In genomic region chr11:33160147-33160546, GRCh38 we compare ENCODE assay signal across 2 cellular contexts.
TF ChIP-seq lines count a peak whose summit lies in the region.

No MANE protein-coding gene starts in this region.

TF ChIP-seq in K562, 482 proteins besides CTCF, POLR2A, EP300 and RAD21:
- TF ChIP-seq NR2C1 (IDR thresholded peaks at IDR 0.05) (0 out of 2 replicates have a peak, but pooled peaks have one; percentile 7), NR2C1 (tag; IDR thresholded peaks at IDR 0.05) (no peak; the same call in 1 of the 2 replicates), DMBX1 (CRISPR knock-in tag; IDR thresholded peaks at IDR 0.05; ENCODE audit: borderline replicate concordance) (no peak), MXI1 (IDR thresholded peaks at IDR 0.05; ENCODE audit: low read depth, low read length) (peak; percentile 54; the same call in 1 of the 2 replicates), ZNF586 (CRISPR knock-in tag; conservative IDR thresholded peaks at IDR 0.05) (no peak), SIN3A (IDR thresholded peaks at IDR 0.05; ENCODE audit: borderline replicate concordance in 2 of 2, control insufficient read depth in 1 of 2, low read depth in 2 of 2, low read length in 2 of 2) (peak; percentile 37; a peak in 1 of 4 replicates), TAF1 (IDR thresholded peaks at IDR 0.05; ENCODE audit: control insufficient read depth, extremely low read depth, insufficient read depth, low read length, severe bottlenecking) (no peak), RFX1 (IDR thresholded peaks at IDR 0.05) (peak; percentile 93), CSDE1 (IDR thresholded peaks at IDR 0.05) (peak in 1 of 2 experiments; percentile 48; a peak in 1 of 4 replicates), KLF1 (tag; IDR thresholded peaks at IDR 0.05) (no peak), CHD1 (IDR thresholded peaks at IDR 0.05; ENCODE audit: low read length) (peak; percentile 2), NKRF (IDR thresholded peaks at IDR 0.05; ENCODE audit: borderline replicate concordance) (peak; percentile 35; the same call in 1 of the 2 replicates), HMG20A (CRISPR knock-in tag; conservative IDR thresholded peaks at IDR 0.05) (no peak), ETV1 (tag; conservative IDR thresholded peaks at IDR 0.05; ENCODE audit: low read depth) (no peak), YBX1 (IDR thresholded peaks at IDR 0.05) (no peak), RNF2 (IDR thresholded peaks at IDR 0.05) (no peak), KAT8 (IDR thresholded peaks at IDR 0.05; ENCODE audit: low read depth) (peak; percentile 69; the same call in 1 of the 2 replicates), YY1 (IDR thresholded peaks at IDR 0.05; ENCODE audit: borderline replicate concordance in 1 of 3, control insufficient read depth in 1 of 3, extremely low read depth in 1 of 3, insufficient read depth in 3 of 3, insufficient read length in 1 of 3, insufficient replicate concordance in 2 of 3, low read depth in 1 of 3, low read length in 2 of 3) (peak in 1 of 3 experiments; percentile 67), ZNF311 (CRISPR knock-in tag; IDR thresholded peaks at IDR 0.05) (no peak)
- TF ChIP-seq, protein P1, sequence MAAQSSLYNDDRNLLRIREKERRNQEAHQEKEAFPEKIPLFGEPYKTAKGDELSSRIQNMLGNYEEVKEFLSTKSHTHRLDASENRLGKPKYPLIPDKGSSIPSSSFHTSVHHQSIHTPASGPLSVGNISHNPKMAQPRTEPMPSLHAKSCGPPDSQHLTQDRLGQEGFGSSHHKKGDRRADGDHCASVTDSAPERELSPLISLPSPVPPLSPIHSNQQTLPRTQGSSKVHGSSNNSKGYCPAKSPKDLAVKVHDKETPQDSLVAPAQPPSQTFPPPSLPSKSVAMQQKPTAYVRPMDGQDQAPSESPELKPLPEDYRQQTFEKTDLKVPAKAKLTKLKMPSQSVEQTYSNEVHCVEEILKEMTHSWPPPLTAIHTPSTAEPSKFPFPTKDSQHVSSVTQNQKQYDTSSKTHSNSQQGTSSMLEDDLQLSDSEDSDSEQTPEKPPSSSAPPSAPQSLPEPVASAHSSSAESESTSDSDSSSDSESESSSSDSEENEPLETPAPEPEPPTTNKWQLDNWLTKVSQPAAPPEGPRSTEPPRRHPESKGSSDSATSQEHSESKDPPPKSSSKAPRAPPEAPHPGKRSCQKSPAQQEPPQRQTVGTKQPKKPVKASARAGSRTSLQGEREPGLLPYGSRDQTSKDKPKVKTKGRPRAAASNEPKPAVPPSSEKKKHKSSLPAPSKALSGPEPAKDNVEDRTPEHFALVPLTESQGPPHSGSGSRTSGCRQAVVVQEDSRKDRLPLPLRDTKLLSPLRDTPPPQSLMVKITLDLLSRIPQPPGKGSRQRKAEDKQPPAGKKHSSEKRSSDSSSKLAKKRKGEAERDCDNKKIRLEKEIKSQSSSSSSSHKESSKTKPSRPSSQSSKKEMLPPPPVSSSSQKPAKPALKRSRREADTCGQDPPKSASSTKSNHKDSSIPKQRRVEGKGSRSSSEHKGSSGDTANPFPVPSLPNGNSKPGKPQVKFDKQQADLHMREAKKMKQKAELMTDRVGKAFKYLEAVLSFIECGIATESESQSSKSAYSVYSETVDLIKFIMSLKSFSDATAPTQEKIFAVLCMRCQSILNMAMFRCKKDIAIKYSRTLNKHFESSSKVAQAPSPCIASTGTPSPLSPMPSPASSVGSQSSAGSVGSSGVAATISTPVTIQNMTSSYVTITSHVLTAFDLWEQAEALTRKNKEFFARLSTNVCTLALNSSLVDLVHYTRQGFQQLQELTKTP (IDR thresholded peaks at IDR 0.05; ENCODE audit: low read depth in 1 of 2, partially characterized antibody in 2 of 2): no peak

TF ChIP-seq in HepG2, 621 proteins besides CTCF, POLR2A, EP300 and RAD21 (continues in another document):
- TF ChIP-seq ZNF75D (CRISPR knock-in tag; IDR thresholded peaks at IDR 0.05; ENCODE audit: borderline replicate concordance) (no peak), ZNF335 (CRISPR knock-in tag; IDR thresholded peaks at IDR 0.05) (no peak), CSRNP2 (CRISPR knock-in tag; conservative IDR thresholded peaks at IDR 0.05; ENCODE audit: low read depth) (no peak), KLF11 (CRISPR knock-in tag; IDR thresholded peaks at IDR 0.05) (0 out of 2 replicates have a peak, but pooled peaks have one; percentile 28), XBP1 (CRISPR knock-in tag; IDR thresholded peaks at IDR 0.05) (no peak), MAFG (CRISPR knock-in tag; IDR thresholded peaks at IDR 0.05) (no peak), RFX1 (IDR thresholded peaks at IDR 0.05) (peak; percentile 68), ZNF274 (CRISPR knock-in tag; IDR thresholded peaks at IDR 0.05) (no peak), RFX3 (CRISPR knock-in tag; IDR thresholded peaks at IDR 0.05) (peak; percentile 82), CEBPZ (IDR thresholded peaks at IDR 0.05; ENCODE audit: low read length) (no peak), PRDM10 (CRISPR knock-in tag; IDR thresholded peaks at IDR 0.05; ENCODE audit: low read depth) (no peak), ZNF670 (CRISPR knock-in tag; IDR thresholded peaks at IDR 0.05; ENCODE audit: borderline replicate concordance) (no peak), SAP130 (CRISPR knock-in tag; IDR thresholded peaks at IDR 0.05; ENCODE audit: low read depth) (peak; percentile 36), CHCHD3 (CRISPR knock-in tag; IDR thresholded peaks at IDR 0.05) (no peak), ZC3H4 (CRISPR knock-in tag; IDR thresholded peaks at IDR 0.05; ENCODE audit: borderline replicate concordance) (no peak), CAMTA2 (CRISPR knock-in tag; IDR thresholded peaks at IDR 0.05; ENCODE audit: borderline replicate concordance) (no peak), HOXA3 (CRISPR knock-in tag; IDR thresholded peaks at IDR 0.05) (no peak), ZNF672 (CRISPR knock-in tag; IDR thresholded peaks at IDR 0.05) (no peak), ATM (IDR thresholded peaks at IDR 0.05; ENCODE audit: borderline replicate concordance) (no peak), ZNF792 (CRISPR knock-in tag; IDR thresholded peaks at IDR 0.05) (no peak), KDM6A (CRISPR knock-in tag; IDR thresholded peaks at IDR 0.05; ENCODE audit: low read depth) (no peak), GTF3A (CRISPR knock-in tag; conservative IDR thresholded peaks at IDR 0.05) (no peak), DMTF1 (CRISPR knock-in tag; IDR thresholded peaks at IDR 0.05) (no peak)
- TF ChIP-seq, protein P2, sequence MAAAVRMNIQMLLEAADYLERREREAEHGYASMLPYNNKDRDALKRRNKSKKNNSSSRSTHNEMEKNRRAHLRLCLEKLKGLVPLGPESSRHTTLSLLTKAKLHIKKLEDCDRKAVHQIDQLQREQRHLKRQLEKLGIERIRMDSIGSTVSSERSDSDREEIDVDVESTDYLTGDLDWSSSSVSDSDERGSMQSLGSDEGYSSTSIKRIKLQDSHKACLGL (CRISPR knock-in tag; IDR thresholded peaks at IDR 0.05): no peak
- TF ChIP-seq, protein P3, sequence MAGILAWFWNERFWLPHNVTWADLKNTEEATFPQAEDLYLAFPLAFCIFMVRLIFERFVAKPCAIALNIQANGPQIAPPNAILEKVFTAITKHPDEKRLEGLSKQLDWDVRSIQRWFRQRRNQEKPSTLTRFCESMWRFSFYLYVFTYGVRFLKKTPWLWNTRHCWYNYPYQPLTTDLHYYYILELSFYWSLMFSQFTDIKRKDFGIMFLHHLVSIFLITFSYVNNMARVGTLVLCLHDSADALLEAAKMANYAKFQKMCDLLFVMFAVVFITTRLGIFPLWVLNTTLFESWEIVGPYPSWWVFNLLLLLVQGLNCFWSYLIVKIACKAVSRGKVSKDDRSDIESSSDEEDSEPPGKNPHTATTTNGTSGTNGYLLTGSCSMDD (CRISPR knock-in tag; IDR thresholded peaks at IDR 0.05): no peak
- TF ChIP-seq, protein P4, sequence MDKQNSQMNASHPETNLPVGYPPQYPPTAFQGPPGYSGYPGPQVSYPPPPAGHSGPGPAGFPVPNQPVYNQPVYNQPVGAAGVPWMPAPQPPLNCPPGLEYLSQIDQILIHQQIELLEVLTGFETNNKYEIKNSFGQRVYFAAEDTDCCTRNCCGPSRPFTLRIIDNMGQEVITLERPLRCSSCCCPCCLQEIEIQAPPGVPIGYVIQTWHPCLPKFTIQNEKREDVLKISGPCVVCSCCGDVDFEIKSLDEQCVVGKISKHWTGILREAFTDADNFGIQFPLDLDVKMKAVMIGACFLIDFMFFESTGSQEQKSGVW (CRISPR knock-in tag; IDR thresholded peaks at IDR 0.05; ENCODE audit: borderline replicate concordance): no peak
- TF ChIP-seq, protein P5, sequence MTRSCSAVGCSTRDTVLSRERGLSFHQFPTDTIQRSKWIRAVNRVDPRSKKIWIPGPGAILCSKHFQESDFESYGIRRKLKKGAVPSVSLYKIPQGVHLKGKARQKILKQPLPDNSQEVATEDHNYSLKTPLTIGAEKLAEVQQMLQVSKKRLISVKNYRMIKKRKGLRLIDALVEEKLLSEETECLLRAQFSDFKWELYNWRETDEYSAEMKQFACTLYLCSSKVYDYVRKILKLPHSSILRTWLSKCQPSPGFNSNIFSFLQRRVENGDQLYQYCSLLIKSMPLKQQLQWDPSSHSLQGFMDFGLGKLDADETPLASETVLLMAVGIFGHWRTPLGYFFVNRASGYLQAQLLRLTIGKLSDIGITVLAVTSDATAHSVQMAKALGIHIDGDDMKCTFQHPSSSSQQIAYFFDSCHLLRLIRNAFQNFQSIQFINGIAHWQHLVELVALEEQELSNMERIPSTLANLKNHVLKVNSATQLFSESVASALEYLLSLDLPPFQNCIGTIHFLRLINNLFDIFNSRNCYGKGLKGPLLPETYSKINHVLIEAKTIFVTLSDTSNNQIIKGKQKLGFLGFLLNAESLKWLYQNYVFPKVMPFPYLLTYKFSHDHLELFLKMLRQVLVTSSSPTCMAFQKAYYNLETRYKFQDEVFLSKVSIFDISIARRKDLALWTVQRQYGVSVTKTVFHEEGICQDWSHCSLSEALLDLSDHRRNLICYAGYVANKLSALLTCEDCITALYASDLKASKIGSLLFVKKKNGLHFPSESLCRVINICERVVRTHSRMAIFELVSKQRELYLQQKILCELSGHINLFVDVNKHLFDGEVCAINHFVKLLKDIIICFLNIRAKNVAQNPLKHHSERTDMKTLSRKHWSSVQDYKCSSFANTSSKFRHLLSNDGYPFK (CRISPR knock-in tag; IDR thresholded peaks at IDR 0.05; ENCODE audit: borderline replicate concordance): no peak
